ENCODE assay signal across 9 cellular contexts in genomic region chr3:50194128-50194902, GRCh38. TPM values are rescaled to one million over a fixed set of nuclear protein-coding genes. Genes with fewer than 3 reads are reported as not detected.
A peak's percentile ranks its signal among the peaks of the same experiment; 100 is the strongest.
DNase-seq lines count a peak whose midpoint lies in the region; ATAC-seq, FAIRE-seq and TF ChIP-seq lines count a peak whose summit lies in the region.
"Had no signal": no experiment of that assay in that cellular context is flagged by ENCODE, and none has a peak within 500 bp of the region (broad histone marks: within the 10 kb centered on the region; RNA-seq: fewer than 3 reads in every experiment).

No MANE protein-coding gene starts in this region.

- no peaks in the 10 kb centered on the region for H3K9me3 ChIP-seq in kidney (ENCODE audit: control insufficient read depth in 1 of 2, low read length in 2 of 2)

- no peak overlapping the region for H3K9ac ChIP-seq in kidney (ENCODE audit: low read length in 2 of 2)

- TF ChIP-seq CTCF in D721Med (IDR thresholded peaks at IDR 0.05; ENCODE audit: insufficient read depth, missing control alignments) (peak; percentile 74), WI38 (IDR thresholded peaks at IDR 0.05; ENCODE audit: low read depth, low read length) (peak; percentile 83), brain microvascular endothelial cell (IDR thresholded peaks at IDR 0.05; ENCODE audit: low read depth, low read length, missing control alignments) (peak; percentile 72), kidney (IDR thresholded peaks at IDR 0.05; ENCODE audit: borderline replicate concordance, extremely low read depth, insufficient read depth) (peak; percentile 86)

- peaks cover 11% of the 10 kb centered on the region for H3K27me3 ChIP-seq in brain microvascular endothelial cell (replicated peaks)

- H3K4me3 ChIP-seq in WI38 (ENCODE audit: low read depth, low read length) (no peak overlapping the region), brain microvascular endothelial cell (ENCODE audit: low read depth, low read length) (no peak overlapping the region), kidney (ENCODE audit: low read length in 2 of 2) (no peak overlapping the region)

- in situ Hi-C loops in brain microvascular endothelial cell (cut with HindIII; ENCODE audit: low pct_ligation_motif_present, low sequenced_read_pairs), result no loop called here

- FAIRE-seq in D721Med (lab: Jason Lieb, UNC) (no peak), kidney (lab: Jason Lieb, UNC) (no peak)
- FAIRE-seq: colon had no signal

- H3K4me1 ChIP-seq in kidney (ENCODE audit: control insufficient read depth in 1 of 2, insufficient read depth in 1 of 2, low read depth in 1 of 2, low read length in 2 of 2), result peaks cover 0 to 12% of the 10 kb centered on the region in 2 donors

- peak; percentile 94 for TF ChIP-seq RAD21 in Ishikawa (IDR thresholded peaks at IDR 0.05; ENCODE audit: low read depth)

- no peaks in the 10 kb centered on the region for H3K36me3 ChIP-seq in brain microvascular endothelial cell (replicated peaks)
- no peaks in the 10 kb centered on the region for H3K36me3 ChIP-seq in kidney (ENCODE audit: control insufficient read depth in 1 of 2, insufficient read depth in 2 of 2, low read length in 2 of 2)

- intact Hi-C loops in kidney (cut with DNase I), result loop anchor here (5.0 kb wide), 1 partner anchor 72 kb away; no protein-coding TSS in a partner anchor

- DNase-seq in D721Med (ENCODE audit: insufficient read length, low spot score) (peak; percentile 88), brain microvascular endothelial cell (peak; percentile 18), kidney (no peak)
- DNase-seq in stimulated activated CD4-positive, alpha-beta T cell treated with anti-CD3 and anti-CD28 coated beads, Interleukin-1b, Interleukin-23, amount 100 ng/mL, for 48 hours, result peak; percentile 77

- no peak for ATAC-seq in GM18517 (IDR thresholded peaks at IDR 0.05; ENCODE audit: unreplicated experiment)
- no peak for ATAC-seq in GM18870 (IDR thresholded peaks at IDR 0.05; ENCODE audit: unreplicated experiment)

- TF ChIP-seq EP300 in Ishikawa (IDR thresholded peaks at IDR 0.05; ENCODE audit: borderline replicate concordance), result no peak

- H3K27ac ChIP-seq in brain microvascular endothelial cell, result no peak overlapping the region
- H3K27ac ChIP-seq in kidney (ENCODE audit: low read depth in 2 of 2, low read length in 2 of 2), result no peak overlapping the region

TF ChIP-seq in Ishikawa, 13 proteins besides CTCF, POLR2A, EP300 and RAD21:
- TF ChIP-seq MAX (IDR thresholded peaks at IDR 0.05), result peak; percentile 91
- TF ChIP-seq TCF12 (IDR thresholded peaks at IDR 0.05; ENCODE audit: low read depth), result no peak
- no peak for TF ChIP-seq CREB1 (IDR thresholded peaks at IDR 0.05; ENCODE audit: low read depth)
- TF ChIP-seq CEBPB (IDR thresholded peaks at IDR 0.05), result no peak
- no peak for TF ChIP-seq TEAD4 (IDR thresholded peaks at IDR 0.05)
- TF ChIP-seq YY1 (IDR thresholded peaks at IDR 0.05; ENCODE audit: low read depth), result no peak
- TF ChIP-seq FOXM1 (IDR thresholded peaks at IDR 0.05; ENCODE audit: borderline replicate concordance, low read depth), result no peak
- TF ChIP-seq ZBTB7A (IDR thresholded peaks at IDR 0.05; ENCODE audit: low read depth), result no peak
- no peak for TF ChIP-seq TAF1 (IDR thresholded peaks at IDR 0.05; ENCODE audit: low read depth)
- TF ChIP-seq, protein P1, sequence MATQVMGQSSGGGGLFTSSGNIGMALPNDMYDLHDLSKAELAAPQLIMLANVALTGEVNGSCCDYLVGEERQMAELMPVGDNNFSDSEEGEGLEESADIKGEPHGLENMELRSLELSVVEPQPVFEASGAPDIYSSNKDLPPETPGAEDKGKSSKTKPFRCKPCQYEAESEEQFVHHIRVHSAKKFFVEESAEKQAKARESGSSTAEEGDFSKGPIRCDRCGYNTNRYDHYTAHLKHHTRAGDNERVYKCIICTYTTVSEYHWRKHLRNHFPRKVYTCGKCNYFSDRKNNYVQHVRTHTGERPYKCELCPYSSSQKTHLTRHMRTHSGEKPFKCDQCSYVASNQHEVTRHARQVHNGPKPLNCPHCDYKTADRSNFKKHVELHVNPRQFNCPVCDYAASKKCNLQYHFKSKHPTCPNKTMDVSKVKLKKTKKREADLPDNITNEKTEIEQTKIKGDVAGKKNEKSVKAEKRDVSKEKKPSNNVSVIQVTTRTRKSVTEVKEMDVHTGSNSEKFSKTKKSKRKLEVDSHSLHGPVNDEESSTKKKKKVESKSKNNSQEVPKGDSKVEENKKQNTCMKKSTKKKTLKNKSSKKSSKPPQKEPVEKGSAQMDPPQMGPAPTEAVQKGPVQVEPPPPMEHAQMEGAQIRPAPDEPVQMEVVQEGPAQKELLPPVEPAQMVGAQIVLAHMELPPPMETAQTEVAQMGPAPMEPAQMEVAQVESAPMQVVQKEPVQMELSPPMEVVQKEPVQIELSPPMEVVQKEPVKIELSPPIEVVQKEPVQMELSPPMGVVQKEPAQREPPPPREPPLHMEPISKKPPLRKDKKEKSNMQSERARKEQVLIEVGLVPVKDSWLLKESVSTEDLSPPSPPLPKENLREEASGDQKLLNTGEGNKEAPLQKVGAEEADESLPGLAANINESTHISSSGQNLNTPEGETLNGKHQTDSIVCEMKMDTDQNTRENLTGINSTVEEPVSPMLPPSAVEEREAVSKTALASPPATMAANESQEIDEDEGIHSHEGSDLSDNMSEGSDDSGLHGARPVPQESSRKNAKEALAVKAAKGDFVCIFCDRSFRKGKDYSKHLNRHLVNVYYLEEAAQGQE (IDR thresholded peaks at IDR 0.05; ENCODE audit: low read depth), result no peak
- TF ChIP-seq, protein P2, sequence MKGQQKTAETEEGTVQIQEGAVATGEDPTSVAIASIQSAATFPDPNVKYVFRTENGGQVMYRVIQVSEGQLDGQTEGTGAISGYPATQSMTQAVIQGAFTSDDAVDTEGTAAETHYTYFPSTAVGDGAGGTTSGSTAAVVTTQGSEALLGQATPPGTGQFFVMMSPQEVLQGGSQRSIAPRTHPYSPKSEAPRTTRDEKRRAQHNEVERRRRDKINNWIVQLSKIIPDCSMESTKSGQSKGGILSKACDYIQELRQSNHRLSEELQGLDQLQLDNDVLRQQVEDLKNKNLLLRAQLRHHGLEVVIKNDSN (IDR thresholded peaks at IDR 0.05), result 0 out of 2 replicates have a peak, but pooled peaks have one; percentile 5
- TF ChIP-seq NFIC (IDR thresholded peaks at IDR 0.05), result no peak
- peak; percentile 92 for TF ChIP-seq EGR1 (IDR thresholded peaks at IDR 0.05)

RNA-seq across cellular contexts. Expression of gene GNAT1, which starts 2.9 kb away (rescaled TPM):
- not detected for total RNA-seq in kidney
- not detected for polyA plus RNA-seq in kidney (ENCODE audit: insufficient read depth, low read depth, low replicate concordance)

RNA-seq across cellular contexts. Expression of gene SLC38A3, which starts 10.8 kb away (rescaled TPM):
- total RNA-seq in kidney, result 1.6 TPM
- 4.2 TPM for polyA plus RNA-seq in kidney (ENCODE audit: insufficient read depth, low read depth, low replicate concordance)

RNA-seq across cellular contexts. Expression of gene SEMA3F, which starts 39.2 kb away (rescaled TPM):
- total RNA-seq in kidney, result 39.9 TPM
- 36.7 TPM for polyA plus RNA-seq in kidney (ENCODE audit: insufficient read depth, low read depth, low replicate concordance)

RNA-seq across cellular contexts. Expression of gene GNAI2, which starts 41.7 kb away (rescaled TPM):
- 245 TPM for total RNA-seq in kidney
- polyA plus RNA-seq in kidney (ENCODE audit: insufficient read depth, low read depth, low replicate concordance), result 141 TPM
